23 cellular contexts compared by ENCODE assay signal in genomic region chr10:49080965-49081364, GRCh38. TPM values are rescaled to one million over a fixed set of nuclear protein-coding genes. Genes with fewer than 3 reads are reported as not detected.
DNase-seq lines count a peak whose midpoint lies in the region; ATAC-seq and TF ChIP-seq lines count a peak whose summit lies in the region.
"Had no signal": no experiment of that assay in that cellular context is flagged by ENCODE, and none has a peak within 500 bp of the region (broad histone marks: within the 10 kb centered on the region; RNA-seq: fewer than 3 reads in every experiment).

No MANE protein-coding gene starts in this region.

- no peak overlapping the region for H3K18ac ChIP-seq in neuronal stem cell (ENCODE audit: low read length)

- intact Hi-C loops in heart right ventricle (cut with DNase I), result no loop called here
- intact Hi-C loops in left ventricle myocardium superior (cut with micrococcal nuclease), result no loop called here
- intact Hi-C loops in left ventricle myocardium inferior (cut with micrococcal nuclease), result no loop called here
- intact Hi-C loops in vagina (cut with DNase I), result no loop called here

- peak in 2 of 8 donors; percentile 3 to 33 for ATAC-seq in heart right ventricle
- ATAC-seq in left ventricle myocardium superior, result no peak
- ATAC-seq: activated naive CD4-positive, alpha-beta T cell treated with anti-CD3 and anti-CD28 coated beads, Interleukin-2, amount 50 U/mL, for 72 hours had no signal

- no peak for TF ChIP-seq CTCF in heart right ventricle (IDR thresholded peaks at IDR 0.05)
- TF ChIP-seq CTCF in left ventricle myocardium inferior (IDR thresholded peaks at IDR 0.05; ENCODE audit: borderline replicate concordance), result no peak
- TF ChIP-seq CTCF in vagina (IDR thresholded peaks at IDR 0.05), result no peak
- no peak for TF ChIP-seq CTCF in progenitor cell of endocrine pancreas (IDR thresholded peaks at IDR 0.05; ENCODE audit: unreplicated experiment)
- no peak for TF ChIP-seq CTCF in endothelial cell (IDR thresholded peaks at IDR 0.05; ENCODE audit: unreplicated experiment)

- no peak overlapping the region for H4K91ac ChIP-seq in neuronal stem cell (ENCODE audit: low read depth, low read length, poor library complexity)

- DNase-seq in heart right ventricle (no peak), left ventricle myocardium superior (no peak), left ventricle myocardium inferior (no peak), neuronal stem cell (ENCODE audit: low spot score) (no peak), vagina (ENCODE audit: extremely low spot score in 2 of 2) (no peak), progenitor cell of endocrine pancreas (ENCODE audit: low spot score, unreplicated experiment) (no peak), endothelial cell (ENCODE audit: low spot score) (no peak)
- DNase-seq in activated CD4-positive, CD25-positive, alpha-beta regulatory T cell (lab: John Stamatoyannopoulos, UW), result no peak
- DNase-seq: ACHN; activated B cell treated with CpG ODN at 0.5 μM for 24 hours; activated CD8-positive, alpha-beta T cell treated with anti-CD3 and anti-CD28 coated beads for 36 hours; activated T-cell treated with anti-CD3 and anti-CD28 coated beads, Interleukin-2, amount 50 U/mL, for 48 hours; cortex of kidney; GF-D8; NCI-H82; stimulated activated naive CD4-positive, alpha-beta T cell had no signal

- no peaks in the 10 kb centered on the region for H3K79me1 ChIP-seq in neuronal stem cell (ENCODE audit: low read depth, low read length)

- H3K14ac ChIP-seq in neuronal stem cell (ENCODE audit: low read length), result no peak overlapping the region

- no peak overlapping the region for H3K4me3 Mint-ChIP-seq in progenitor cell of endocrine pancreas (ENCODE audit: low read depth)
- no peak overlapping the region for H3K4me3 Mint-ChIP-seq in endothelial cell (ENCODE audit: unreplicated experiment)
- H3K4me3 Mint-ChIP-seq: activated B cell treated with CpG ODN at 0.5 μM for 24 hours; activated CD8-positive, alpha-beta T cell treated with anti-CD3 and anti-CD28 coated beads for 36 hours; brain; GM23338 had no signal

- 58 to 61% methylated on average over 3 of the region's 3 CpGs for WGBS in heart right ventricle, 2 donors
- WGBS in neuronal stem cell (ENCODE audit: extremely low coverage in 2 of 2, insufficient read length in 2 of 2, insufficient replicate concordance in 1 of 2), 2 donors, result no CpG with 5 or more reads among the region's 3 CpGs

- H3K4me1 Mint-ChIP-seq in progenitor cell of endocrine pancreas (ENCODE audit: low read depth), result peaks cover 11% of the 10 kb centered on the region
- H3K4me1 Mint-ChIP-seq in endothelial cell (ENCODE audit: unreplicated experiment), result peaks cover 2% of the 10 kb centered on the region
- H3K4me1 Mint-ChIP-seq: activated B cell treated with CpG ODN at 0.5 μM for 24 hours had no signal

- H3K36me3 ChIP-seq in heart right ventricle (peaks cover 0 to 28% (median 6%) of the 10 kb centered on the region in 9 donors), left ventricle myocardium inferior (peaks cover 10% of the 10 kb centered on the region), neuronal stem cell (replicated peaks in 1 of 2; ENCODE audit: control insufficient read depth in 2 of 2, insufficient read depth in 2 of 2, low read length in 2 of 2) (peaks cover 0 to 2% of the 10 kb centered on the region in 2 donors), vagina (peaks cover 0 to 15% of the 10 kb centered on the region in 2 donors)

- peak overlapping the region in 8 of 10 donors; percentile 21 to 82 (median 70) for H3K27ac ChIP-seq in heart right ventricle
- peak overlapping the region; percentile 63 for H3K27ac ChIP-seq in left ventricle myocardium inferior (replicated peaks)
- H3K27ac ChIP-seq in neuronal stem cell (replicated peaks; ENCODE audit: low read length), result no peak overlapping the region
- peak overlapping the region; percentile 59 for H3K27ac ChIP-seq in vagina
- H3K27ac ChIP-seq: SK-N-MC had no signal

- no peak overlapping the region for H3K4me2 ChIP-seq in neuronal stem cell (ENCODE audit: insufficient read depth, low read length, poor library complexity, severe bottlenecking)
- H3K4me2 ChIP-seq: GM23338 had no signal

- no peak overlapping the region for H2AFZ ChIP-seq in neuronal stem cell (ENCODE audit: low read length)
- H2AFZ ChIP-seq: GM23338 had no signal

- no peak overlapping the region for H2BK12ac ChIP-seq in neuronal stem cell (ENCODE audit: low read length)

- H2AK5ac ChIP-seq in neuronal stem cell (ENCODE audit: low read depth, low read length), result peak overlapping the region; percentile 12

- no peak overlapping the region for H3K23ac ChIP-seq in neuronal stem cell (ENCODE audit: low read depth, low read length, poor library complexity)

- no peak overlapping the region for H3K4me3 ChIP-seq in heart right ventricle
- H3K4me3 ChIP-seq in left ventricle myocardium inferior, result no peak overlapping the region
- H3K4me3 ChIP-seq in neuronal stem cell (ENCODE audit: low read length in 2 of 2), result no peak overlapping the region
- H3K4me3 ChIP-seq in vagina, result no peak overlapping the region
- H3K4me3 ChIP-seq: GM23338, SK-N-MC had no signal

- H3K9me3 Mint-ChIP-seq in progenitor cell of endocrine pancreas (ENCODE audit: low read depth), result no peaks in the 10 kb centered on the region
- H3K9me3 Mint-ChIP-seq in endothelial cell (ENCODE audit: unreplicated experiment), result no peaks in the 10 kb centered on the region
- H3K9me3 Mint-ChIP-seq: activated B cell treated with CpG ODN at 0.5 μM for 24 hours; activated CD8-positive, alpha-beta T cell treated with anti-CD3 and anti-CD28 coated beads for 36 hours; activated naive CD4-positive, alpha-beta T cell treated with anti-CD3 and anti-CD28 coated beads, Interleukin-2, amount 50 U/mL, for 72 hours; GM23338 had no signal

- no peak overlapping the region for H4K8ac ChIP-seq in neuronal stem cell (ENCODE audit: low read depth, low read length)

- no peak overlapping the region for H2BK120ac ChIP-seq in neuronal stem cell (ENCODE audit: low read depth, low read length)

- no peak for TF ChIP-seq POLR2A in vagina (IDR thresholded peaks at IDR 0.05)

- H3K27me3 ChIP-seq in heart right ventricle (no peaks in the 10 kb centered on the region), left ventricle myocardium inferior (ENCODE audit: low read depth) (no peaks in the 10 kb centered on the region), neuronal stem cell (ENCODE audit: control insufficient read depth in 3 of 3, insufficient read depth in 3 of 3, low read depth in 1 of 3, low read length in 3 of 3) (peaks cover 0 to 29% (median 0%) of the 10 kb centered on the region in 3 experiments), vagina (no peaks in the 10 kb centered on the region)

- H2BK15ac ChIP-seq in neuronal stem cell (ENCODE audit: low read length), result no peak overlapping the region

- peaks cover 0 to 2% (median 0%) of the 10 kb centered on the region in 11 donors for H3K9me3 ChIP-seq in heart right ventricle
- H3K9me3 ChIP-seq in left ventricle myocardium inferior (replicated peaks), result peaks cover under 1% of the 10 kb centered on the region
- peaks cover 0 to 16% of the 10 kb centered on the region in 2 donors for H3K9me3 ChIP-seq in neuronal stem cell (replicated peaks in 1 of 2; ENCODE audit: control insufficient read depth in 2 of 2, insufficient read depth in 1 of 2, low read depth in 1 of 2, low read length in 2 of 2)
- H3K9me3 ChIP-seq in vagina, result no peaks in the 10 kb centered on the region

- peaks cover 23% of the 10 kb centered on the region for H3K27me3 Mint-ChIP-seq in progenitor cell of endocrine pancreas
- no peaks in the 10 kb centered on the region for H3K27me3 Mint-ChIP-seq in endothelial cell (ENCODE audit: unreplicated experiment)

- peaks cover 14 to 78% (median 69%) of the 10 kb centered on the region in 9 donors for H3K4me1 ChIP-seq in heart right ventricle
- H3K4me1 ChIP-seq in left ventricle myocardium inferior, result peaks cover 74% of the 10 kb centered on the region
- peaks cover 19 to 38% of the 10 kb centered on the region in 2 donors for H3K4me1 ChIP-seq in neuronal stem cell (ENCODE audit: control insufficient read depth in 2 of 2, insufficient read depth in 1 of 2, low read depth in 1 of 2, low read length in 2 of 2)
- H3K4me1 ChIP-seq in vagina, result peaks cover 61% of the 10 kb centered on the region

- H3K9ac ChIP-seq in neuronal stem cell (ENCODE audit: low read depth, low read length, poor library complexity), result no peak overlapping the region

- no peak overlapping the region for H3K4ac ChIP-seq in neuronal stem cell (ENCODE audit: low read length)

- H2BK5ac ChIP-seq in neuronal stem cell (ENCODE audit: low read length), result no peak overlapping the region

- H3K36me3 Mint-ChIP-seq in progenitor cell of endocrine pancreas (ENCODE audit: insufficient read depth) (no peaks in the 10 kb centered on the region), endothelial cell (ENCODE audit: low read depth, unreplicated experiment) (no peaks in the 10 kb centered on the region)
- H3K36me3 Mint-ChIP-seq: activated naive CD4-positive, alpha-beta T cell treated with anti-CD3 and anti-CD28 coated beads, Interleukin-2, amount 50 U/mL, for 72 hours had no signal

- no peak overlapping the region for H3K27ac Mint-ChIP-seq in progenitor cell of endocrine pancreas
- H3K27ac Mint-ChIP-seq in endothelial cell (ENCODE audit: unreplicated experiment), result no peak overlapping the region
- H3K27ac Mint-ChIP-seq: activated B cell treated with CpG ODN at 0.5 μM for 24 hours; activated CD8-positive, alpha-beta T cell treated with anti-CD3 and anti-CD28 coated beads for 36 hours had no signal

RNA-seq across cellular contexts. Expression of gene VSTM4, which starts 34.4 kb away (rescaled TPM):
- total RNA-seq in heart right ventricle (10 to 100 TPM; 12.0 to 26.7 (median 18.1) TPM), left ventricle myocardium superior (12.2 TPM), left ventricle myocardium inferior (21.1 TPM), vagina (14.0 TPM), progenitor cell of endocrine pancreas (0.22 and 0.40 TPM in 2 replicates), endothelial cell (ENCODE audit: unreplicated experiment) (0.38 TPM)
- 1 to 10 TPM; 5.0 to 6.1 TPM for polyA plus RNA-seq in heart right ventricle
- 1.6 TPM for polyA plus RNA-seq in neuronal stem cell (2013, experiment 1 of 2)
- 1.6 TPM for polyA plus RNA-seq in neuronal stem cell (2013, experiment 2 of 2)
- total RNA-seq: activated B cell treated with CpG ODN at 0.5 μM for 24 hours; activated naive CD4-positive, alpha-beta T cell treated with anti-CD3 and anti-CD28 coated beads, Interleukin-2, amount 50 U/mL, for 72 hours; M059J had no signal

RNA-seq across cellular contexts. Expression of gene FAM170B, which starts 52.9 kb away (rescaled TPM):
- not detected for total RNA-seq in heart right ventricle
- not detected for polyA plus RNA-seq in heart right ventricle
- total RNA-seq in left ventricle myocardium superior, result not detected
- not detected for total RNA-seq in left ventricle myocardium inferior
- not detected for polyA plus RNA-seq in neuronal stem cell (2013, experiment 1 of 2)
- polyA plus RNA-seq in neuronal stem cell (2013, experiment 2 of 2), result not detected
- total RNA-seq in vagina, result not detected
- total RNA-seq in progenitor cell of endocrine pancreas, result not detected in 2 replicates
- total RNA-seq in endothelial cell (ENCODE audit: unreplicated experiment), result not detected
- total RNA-seq: activated B cell treated with CpG ODN at 0.5 μM for 24 hours; activated CD8-positive, alpha-beta T cell treated with anti-CD3 and anti-CD28 coated beads for 36 hours; activated naive CD4-positive, alpha-beta T cell treated with anti-CD3 and anti-CD28 coated beads, Interleukin-2, amount 50 U/mL, for 72 hours; GM23338; M059J; mucosa of gallbladder; right cardiac atrium had no signal
- polyA plus RNA-seq: GM23338, right cardiac atrium had no signal
